1 cellular context compared by ENCODE assay signal in the genomic region with DNA sequence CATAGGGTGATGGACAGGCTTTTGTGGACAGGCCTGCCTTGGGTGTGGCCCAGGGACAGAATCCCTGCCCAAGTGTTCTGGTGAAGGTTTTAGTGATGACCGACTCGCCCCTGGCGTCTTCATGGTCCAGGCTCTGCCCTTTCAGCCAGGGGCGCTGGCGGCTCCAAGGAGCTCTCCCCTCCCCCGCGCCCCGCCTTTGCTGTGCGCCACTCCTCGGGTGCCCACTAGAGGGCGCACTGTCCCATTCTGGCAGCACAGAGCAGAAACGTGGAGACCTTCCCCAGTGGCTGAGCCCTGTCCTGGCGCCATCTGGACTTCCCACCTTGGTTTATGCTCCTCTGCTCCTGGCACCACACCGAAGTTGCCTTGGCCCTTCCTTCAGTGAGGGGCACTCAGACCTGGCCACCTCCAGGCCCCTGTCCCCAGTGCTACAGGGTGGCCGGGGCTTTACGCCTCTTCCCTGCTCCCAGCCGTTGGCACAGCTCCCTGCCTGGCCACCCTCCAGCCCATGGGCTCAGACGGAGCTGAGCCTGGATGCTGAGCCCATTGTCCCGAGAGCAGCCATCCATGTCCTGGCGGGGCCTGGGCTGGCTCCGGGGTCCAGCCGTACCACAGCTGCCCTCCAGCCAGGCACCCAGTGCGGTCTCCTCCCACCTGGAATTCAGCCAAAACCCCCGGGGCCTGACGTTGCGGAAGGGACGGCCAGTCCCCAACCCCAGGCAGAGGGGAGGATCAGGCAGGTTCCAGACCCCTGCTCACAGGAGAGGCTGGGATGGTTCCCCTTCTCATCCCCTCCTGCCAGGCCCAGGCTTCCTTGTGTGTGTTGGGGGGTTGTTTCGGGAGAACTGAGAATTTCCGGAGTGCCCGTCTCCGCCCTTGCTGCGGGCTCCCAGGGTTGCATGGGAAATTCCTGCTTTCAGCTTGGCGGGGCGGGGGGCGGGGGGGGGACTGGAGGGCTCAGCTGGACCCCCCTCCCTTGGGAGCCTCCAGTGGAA.
A peak's percentile ranks its signal among the peaks of the same experiment; 100 is the strongest.
TF ChIP-seq lines count a peak whose summit lies in the region.

No MANE protein-coding gene starts in this region.

TF ChIP-seq in HepG2, 621 proteins besides CTCF, POLR2A, EP300 and RAD21 (continued from another document and continues in another):
- TF ChIP-seq, protein P1, sequence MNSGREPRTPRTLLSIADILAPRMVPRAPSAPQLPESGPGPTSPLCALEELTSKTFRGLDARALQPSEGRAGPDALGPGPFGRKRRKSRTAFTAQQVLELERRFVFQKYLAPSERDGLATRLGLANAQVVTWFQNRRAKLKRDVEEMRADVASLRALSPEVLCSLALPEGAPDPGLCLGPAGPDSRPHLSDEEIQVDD (CRISPR knock-in tag; IDR thresholded peaks at IDR 0.05; ENCODE audit: borderline replicate concordance): no peak; the same call in 1 of the 2 replicates
- no peak for TF ChIP-seq ZNF292 (CRISPR knock-in tag; IDR thresholded peaks at IDR 0.05; ENCODE audit: borderline replicate concordance, low read depth)
- no peak for TF ChIP-seq SRSF1 (optimal IDR thresholded peaks at IDR 0.05; ENCODE audit: low read depth, low read length)
- TF ChIP-seq, protein P2, sequence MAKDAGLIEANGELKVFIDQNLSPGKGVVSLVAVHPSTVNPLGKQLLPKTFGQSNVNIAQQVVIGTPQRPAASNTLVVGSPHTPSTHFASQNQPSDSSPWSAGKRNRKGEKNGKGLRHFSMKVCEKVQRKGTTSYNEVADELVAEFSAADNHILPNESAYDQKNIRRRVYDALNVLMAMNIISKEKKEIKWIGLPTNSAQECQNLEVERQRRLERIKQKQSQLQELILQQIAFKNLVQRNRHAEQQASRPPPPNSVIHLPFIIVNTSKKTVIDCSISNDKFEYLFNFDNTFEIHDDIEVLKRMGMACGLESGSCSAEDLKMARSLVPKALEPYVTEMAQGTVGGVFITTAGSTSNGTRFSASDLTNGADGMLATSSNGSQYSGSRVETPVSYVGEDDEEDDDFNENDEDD (CRISPR knock-in tag; IDR thresholded peaks at IDR 0.05; ENCODE audit: borderline replicate concordance): peak; percentile 13; the same call in 1 of the 2 replicates
- TF ChIP-seq, protein P3, sequence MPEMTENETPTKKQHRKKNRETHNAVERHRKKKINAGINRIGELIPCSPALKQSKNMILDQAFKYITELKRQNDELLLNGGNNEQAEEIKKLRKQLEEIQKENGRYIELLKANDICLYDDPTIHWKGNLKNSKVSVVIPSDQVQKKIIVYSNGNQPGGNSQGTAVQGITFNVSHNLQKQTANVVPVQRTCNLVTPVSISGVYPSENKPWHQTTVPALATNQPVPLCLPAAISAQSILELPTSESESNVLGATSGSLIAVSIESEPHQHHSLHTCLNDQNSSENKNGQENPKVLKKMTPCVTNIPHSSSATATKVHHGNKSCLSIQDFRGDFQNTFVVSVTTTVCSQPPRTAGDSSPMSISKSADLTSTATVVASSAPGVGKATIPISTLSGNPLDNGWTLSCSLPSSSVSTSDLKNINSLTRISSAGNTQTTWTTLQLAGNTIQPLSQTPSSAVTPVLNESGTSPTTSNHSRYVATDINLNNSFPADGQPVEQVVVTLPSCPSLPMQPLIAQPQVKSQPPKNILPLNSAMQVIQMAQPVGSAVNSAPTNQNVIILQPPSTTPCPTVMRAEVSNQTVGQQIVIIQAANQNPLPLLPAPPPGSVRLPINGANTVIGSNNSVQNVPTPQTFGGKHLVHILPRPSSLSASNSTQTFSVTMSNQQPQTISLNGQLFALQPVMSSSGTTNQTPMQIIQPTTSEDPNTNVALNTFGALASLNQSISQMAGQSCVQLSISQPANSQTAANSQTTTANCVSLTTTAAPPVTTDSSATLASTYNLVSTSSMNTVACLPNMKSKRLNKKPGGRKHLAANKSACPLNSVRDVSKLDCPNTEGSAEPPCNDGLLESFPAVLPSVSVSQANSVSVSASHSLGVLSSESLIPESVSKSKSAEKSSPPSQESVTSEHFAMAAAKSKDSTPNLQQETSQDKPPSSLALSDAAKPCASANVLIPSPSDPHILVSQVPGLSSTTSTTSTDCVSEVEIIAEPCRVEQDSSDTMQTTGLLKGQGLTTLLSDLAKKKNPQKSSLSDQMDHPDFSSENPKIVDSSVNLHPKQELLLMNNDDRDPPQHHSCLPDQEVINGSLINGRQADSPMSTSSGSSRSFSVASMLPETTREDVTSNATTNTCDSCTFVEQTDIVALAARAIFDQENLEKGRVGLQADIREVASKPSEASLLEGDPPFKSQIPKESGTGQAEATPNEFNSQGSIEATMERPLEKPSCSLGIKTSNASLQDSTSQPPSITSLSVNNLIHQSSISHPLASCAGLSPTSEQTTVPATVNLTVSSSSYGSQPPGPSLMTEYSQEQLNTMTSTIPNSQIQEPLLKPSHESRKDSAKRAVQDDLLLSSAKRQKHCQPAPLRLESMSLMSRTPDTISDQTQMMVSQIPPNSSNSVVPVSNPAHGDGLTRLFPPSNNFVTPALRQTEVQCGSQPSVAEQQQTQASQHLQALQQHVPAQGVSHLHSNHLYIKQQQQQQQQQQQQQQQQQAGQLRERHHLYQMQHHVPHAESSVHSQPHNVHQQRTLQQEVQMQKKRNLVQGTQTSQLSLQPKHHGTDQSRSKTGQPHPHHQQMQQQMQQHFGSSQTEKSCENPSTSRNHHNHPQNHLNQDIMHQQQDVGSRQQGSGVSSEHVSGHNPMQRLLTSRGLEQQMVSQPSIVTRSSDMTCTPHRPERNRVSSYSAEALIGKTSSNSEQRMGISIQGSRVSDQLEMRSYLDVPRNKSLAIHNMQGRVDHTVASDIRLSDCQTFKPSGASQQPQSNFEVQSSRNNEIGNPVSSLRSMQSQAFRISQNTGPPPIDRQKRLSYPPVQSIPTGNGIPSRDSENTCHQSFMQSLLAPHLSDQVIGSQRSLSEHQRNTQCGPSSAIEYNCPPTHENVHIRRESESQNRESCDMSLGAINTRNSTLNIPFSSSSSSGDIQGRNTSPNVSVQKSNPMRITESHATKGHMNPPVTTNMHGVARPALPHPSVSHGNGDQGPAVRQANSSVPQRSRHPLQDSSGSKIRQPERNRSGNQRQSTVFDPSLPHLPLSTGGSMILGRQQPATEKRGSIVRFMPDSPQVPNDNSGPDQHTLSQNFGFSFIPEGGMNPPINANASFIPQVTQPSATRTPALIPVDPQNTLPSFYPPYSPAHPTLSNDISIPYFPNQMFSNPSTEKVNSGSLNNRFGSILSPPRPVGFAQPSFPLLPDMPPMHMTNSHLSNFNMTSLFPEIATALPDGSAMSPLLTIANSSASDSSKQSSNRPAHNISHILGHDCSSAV (CRISPR knock-in tag; IDR thresholded peaks at IDR 0.05; ENCODE audit: borderline replicate concordance): no peak
- 0 out of 2 replicates have a peak, but pooled peaks have one; percentile 38 for TF ChIP-seq ZBTB20 (CRISPR knock-in tag; IDR thresholded peaks at IDR 0.05; ENCODE audit: borderline replicate concordance, low read depth)
- no peak for TF ChIP-seq ZNF232 (CRISPR knock-in tag; IDR thresholded peaks at IDR 0.05; ENCODE audit: borderline replicate concordance)
- TF ChIP-seq ZNF607 (CRISPR knock-in tag; IDR thresholded peaks at IDR 0.05; ENCODE audit: borderline replicate concordance): no peak
- TF ChIP-seq ZSCAN9 (CRISPR knock-in tag; IDR thresholded peaks at IDR 0.05; ENCODE audit: borderline replicate concordance): no peak
- TF ChIP-seq ONECUT2 (CRISPR knock-in tag; IDR thresholded peaks at IDR 0.05): no peak
- 0 out of 2 replicates have a peak, but pooled peaks have one; percentile 50 for TF ChIP-seq HNRNPL (IDR thresholded peaks at IDR 0.05; ENCODE audit: low read depth, low read length)
- no peak for TF ChIP-seq ZNF234 (CRISPR knock-in tag; conservative IDR thresholded peaks at IDR 0.05)
- TF ChIP-seq, protein P4, sequence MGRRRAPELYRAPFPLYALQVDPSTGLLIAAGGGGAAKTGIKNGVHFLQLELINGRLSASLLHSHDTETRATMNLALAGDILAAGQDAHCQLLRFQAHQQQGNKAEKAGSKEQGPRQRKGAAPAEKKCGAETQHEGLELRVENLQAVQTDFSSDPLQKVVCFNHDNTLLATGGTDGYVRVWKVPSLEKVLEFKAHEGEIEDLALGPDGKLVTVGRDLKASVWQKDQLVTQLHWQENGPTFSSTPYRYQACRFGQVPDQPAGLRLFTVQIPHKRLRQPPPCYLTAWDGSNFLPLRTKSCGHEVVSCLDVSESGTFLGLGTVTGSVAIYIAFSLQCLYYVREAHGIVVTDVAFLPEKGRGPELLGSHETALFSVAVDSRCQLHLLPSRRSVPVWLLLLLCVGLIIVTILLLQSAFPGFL (CRISPR knock-in tag; IDR thresholded peaks at IDR 0.05): no peak
- TF ChIP-seq TCF7L2 (IDR thresholded peaks at IDR 0.05; ENCODE audit: low read depth, low read length): no peak
- no peak for TF ChIP-seq HNRNPH1 (optimal IDR thresholded peaks at IDR 0.05; ENCODE audit: low read depth, low read length)
- TF ChIP-seq, protein P5, sequence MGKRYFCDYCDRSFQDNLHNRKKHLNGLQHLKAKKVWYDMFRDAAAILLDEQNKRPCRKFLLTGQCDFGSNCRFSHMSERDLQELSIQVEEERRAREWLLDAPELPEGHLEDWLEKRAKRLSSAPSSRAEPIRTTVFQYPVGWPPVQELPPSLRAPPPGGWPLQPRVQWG (CRISPR knock-in tag; IDR thresholded peaks at IDR 0.05; ENCODE audit: borderline replicate concordance, low read depth): no peak
- TF ChIP-seq MIER3 (CRISPR knock-in tag; IDR thresholded peaks at IDR 0.05; ENCODE audit: borderline replicate concordance): no peak
- no peak for TF ChIP-seq ZFP36L1 (CRISPR knock-in tag; IDR thresholded peaks at IDR 0.05)
- peak; percentile 40; the same call in 1 of the 2 replicates for TF ChIP-seq ZMYM3 (CRISPR knock-in tag; IDR thresholded peaks at IDR 0.05)
- no peak for TF ChIP-seq XBP1 (CRISPR knock-in tag; IDR thresholded peaks at IDR 0.05)
- TF ChIP-seq, protein P6, sequence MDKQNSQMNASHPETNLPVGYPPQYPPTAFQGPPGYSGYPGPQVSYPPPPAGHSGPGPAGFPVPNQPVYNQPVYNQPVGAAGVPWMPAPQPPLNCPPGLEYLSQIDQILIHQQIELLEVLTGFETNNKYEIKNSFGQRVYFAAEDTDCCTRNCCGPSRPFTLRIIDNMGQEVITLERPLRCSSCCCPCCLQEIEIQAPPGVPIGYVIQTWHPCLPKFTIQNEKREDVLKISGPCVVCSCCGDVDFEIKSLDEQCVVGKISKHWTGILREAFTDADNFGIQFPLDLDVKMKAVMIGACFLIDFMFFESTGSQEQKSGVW (CRISPR knock-in tag; IDR thresholded peaks at IDR 0.05; ENCODE audit: borderline replicate concordance): no peak
- TF ChIP-seq, protein P7, sequence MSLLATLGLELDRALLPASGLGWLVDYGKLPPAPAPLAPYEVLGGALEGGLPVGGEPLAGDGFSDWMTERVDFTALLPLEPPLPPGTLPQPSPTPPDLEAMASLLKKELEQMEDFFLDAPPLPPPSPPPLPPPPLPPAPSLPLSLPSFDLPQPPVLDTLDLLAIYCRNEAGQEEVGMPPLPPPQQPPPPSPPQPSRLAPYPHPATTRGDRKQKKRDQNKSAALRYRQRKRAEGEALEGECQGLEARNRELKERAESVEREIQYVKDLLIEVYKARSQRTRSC (CRISPR knock-in tag; IDR thresholded peaks at IDR 0.05; ENCODE audit: low read depth): no peak
- TF ChIP-seq, protein P8, sequence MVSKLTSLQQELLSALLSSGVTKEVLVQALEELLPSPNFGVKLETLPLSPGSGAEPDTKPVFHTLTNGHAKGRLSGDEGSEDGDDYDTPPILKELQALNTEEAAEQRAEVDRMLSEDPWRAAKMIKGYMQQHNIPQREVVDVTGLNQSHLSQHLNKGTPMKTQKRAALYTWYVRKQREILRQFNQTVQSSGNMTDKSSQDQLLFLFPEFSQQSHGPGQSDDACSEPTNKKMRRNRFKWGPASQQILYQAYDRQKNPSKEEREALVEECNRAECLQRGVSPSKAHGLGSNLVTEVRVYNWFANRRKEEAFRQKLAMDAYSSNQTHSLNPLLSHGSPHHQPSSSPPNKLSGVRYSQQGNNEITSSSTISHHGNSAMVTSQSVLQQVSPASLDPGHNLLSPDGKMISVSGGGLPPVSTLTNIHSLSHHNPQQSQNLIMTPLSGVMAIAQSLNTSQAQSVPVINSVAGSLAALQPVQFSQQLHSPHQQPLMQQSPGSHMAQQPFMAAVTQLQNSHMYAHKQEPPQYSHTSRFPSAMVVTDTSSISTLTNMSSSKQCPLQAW (CRISPR knock-in tag; IDR thresholded peaks at IDR 0.05): peak; percentile 85
- TF ChIP-seq SOX13 (IDR thresholded peaks at IDR 0.05): no peak
- TF ChIP-seq SOX13 (CRISPR knock-in tag; conservative IDR thresholded peaks at IDR 0.05 in 1 of 2, IDR thresholded peaks at IDR 0.05 in 1 of 2): no peak
- TF ChIP-seq KDM6A (CRISPR knock-in tag; IDR thresholded peaks at IDR 0.05; ENCODE audit: low read depth): no peak
- no peak for TF ChIP-seq ZNF20 (CRISPR knock-in tag; IDR thresholded peaks at IDR 0.05)
- TF ChIP-seq YY1 (IDR thresholded peaks at IDR 0.05; ENCODE audit: insufficient read depth, insufficient replicate concordance, low read depth, low read length): peak; percentile 53
- TF ChIP-seq ZNF333 (CRISPR knock-in tag; IDR thresholded peaks at IDR 0.05; ENCODE audit: borderline replicate concordance): no peak
- TF ChIP-seq IRX3 (CRISPR knock-in tag; IDR thresholded peaks at IDR 0.05; ENCODE audit: borderline replicate concordance, low read depth): no peak
- TF ChIP-seq, protein P9, sequence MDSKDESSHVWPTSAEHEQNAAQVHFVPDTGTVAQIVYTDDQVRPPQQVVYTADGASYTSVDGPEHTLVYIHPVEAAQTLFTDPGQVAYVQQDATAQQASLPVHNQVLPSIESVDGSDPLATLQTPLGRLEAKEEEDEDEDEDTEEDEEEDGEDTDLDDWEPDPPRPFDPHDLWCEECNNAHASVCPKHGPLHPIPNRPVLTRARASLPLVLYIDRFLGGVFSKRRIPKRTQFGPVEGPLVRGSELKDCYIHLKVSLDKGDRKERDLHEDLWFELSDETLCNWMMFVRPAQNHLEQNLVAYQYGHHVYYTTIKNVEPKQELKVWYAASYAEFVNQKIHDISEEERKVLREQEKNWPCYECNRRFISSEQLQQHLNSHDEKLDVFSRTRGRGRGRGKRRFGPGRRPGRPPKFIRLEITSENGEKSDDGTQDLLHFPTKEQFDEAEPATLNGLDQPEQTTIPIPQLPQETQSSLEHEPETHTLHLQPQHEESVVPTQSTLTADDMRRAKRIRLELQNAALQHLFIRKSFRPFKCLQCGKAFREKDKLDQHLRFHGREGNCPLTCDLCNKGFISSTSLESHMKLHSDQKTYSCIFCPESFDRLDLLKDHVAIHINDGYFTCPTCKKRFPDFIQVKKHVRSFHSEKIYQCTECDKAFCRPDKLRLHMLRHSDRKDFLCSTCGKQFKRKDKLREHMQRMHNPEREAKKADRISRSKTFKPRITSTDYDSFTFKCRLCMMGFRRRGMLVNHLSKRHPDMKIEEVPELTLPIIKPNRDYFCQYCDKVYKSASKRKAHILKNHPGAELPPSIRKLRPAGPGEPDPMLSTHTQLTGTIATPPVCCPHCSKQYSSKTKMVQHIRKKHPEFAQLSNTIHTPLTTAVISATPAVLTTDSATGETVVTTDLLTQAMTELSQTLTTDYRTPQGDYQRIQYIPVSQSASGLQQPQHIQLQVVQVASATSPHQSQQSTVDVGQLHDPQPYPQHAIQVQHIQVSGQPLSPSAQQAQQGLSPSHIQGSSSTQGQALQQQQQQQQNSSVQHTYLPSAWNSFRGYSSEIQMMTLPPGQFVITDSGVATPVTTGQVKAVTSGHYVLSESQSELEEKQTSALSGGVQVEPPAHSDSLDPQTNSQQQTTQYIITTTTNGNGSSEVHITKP (CRISPR knock-in tag; IDR thresholded peaks at IDR 0.05; ENCODE audit: low read depth): no peak; the same call in 1 of the 2 replicates
- TF ChIP-seq NR2F2 (IDR thresholded peaks at IDR 0.05; ENCODE audit: borderline replicate concordance, low read depth): no peak
- peak; percentile 76 for TF ChIP-seq STAG1 (CRISPR knock-in tag; IDR thresholded peaks at IDR 0.05)
- TF ChIP-seq, protein P10, sequence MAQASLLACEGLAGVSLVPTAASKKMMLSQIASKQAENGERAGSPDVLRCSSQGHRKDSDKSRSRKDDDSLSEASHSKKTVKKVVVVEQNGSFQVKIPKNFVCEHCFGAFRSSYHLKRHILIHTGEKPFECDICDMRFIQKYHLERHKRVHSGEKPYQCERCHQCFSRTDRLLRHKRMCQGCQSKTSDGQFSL (CRISPR knock-in tag; IDR thresholded peaks at IDR 0.05): no peak
